ENCODE assay signal across 10 cellular contexts in the genomic region with DNA sequence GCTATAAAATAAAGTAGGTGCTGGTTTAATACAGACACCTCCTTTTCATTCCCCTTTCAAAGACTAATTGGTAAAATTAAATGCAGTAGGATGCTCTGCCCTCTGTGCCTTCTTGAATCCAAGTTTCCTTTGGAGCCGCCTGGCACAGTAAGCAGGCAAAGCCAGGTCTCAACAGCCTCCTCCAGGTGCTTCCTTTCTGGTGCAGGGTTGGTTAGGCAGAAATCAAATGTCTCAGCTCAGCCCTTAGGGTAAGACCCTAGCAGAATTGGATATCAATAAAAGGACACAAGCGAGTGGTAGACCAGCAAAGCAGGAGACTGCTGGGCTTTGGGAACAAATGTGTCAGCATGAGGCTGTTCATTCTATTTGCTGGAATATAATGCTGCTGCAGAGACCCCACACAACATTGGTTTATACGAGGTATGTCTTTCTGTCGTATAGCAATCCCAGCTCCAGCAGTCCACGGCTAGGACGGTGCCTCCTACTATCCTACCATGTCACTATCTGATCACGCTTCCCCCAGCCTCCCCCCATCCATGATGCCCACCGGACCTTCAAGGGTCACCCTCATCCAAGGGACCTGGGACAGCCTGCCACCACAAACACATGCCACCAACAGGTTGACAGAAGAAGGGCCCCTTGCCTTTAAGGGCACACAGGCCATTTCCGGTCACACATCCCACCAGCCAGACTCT. TPM values are rescaled to one million over a fixed set of nuclear protein-coding genes. Genes with fewer than 3 reads are reported as not detected.
DNase-seq lines count a peak whose midpoint lies in the region; ATAC-seq and TF ChIP-seq lines count a peak whose summit lies in the region.
"Had no signal": no experiment of that assay in that cellular context is flagged by ENCODE, and none has a peak within 500 bp of the region (broad histone marks: within the 10 kb centered on the region; RNA-seq: fewer than 3 reads in every experiment).

No MANE protein-coding gene starts in this region.

- H3K27ac ChIP-seq in heart right ventricle, result peak overlapping the region in 9 of 10 donors; percentile 14 to 83 (median 68)
- H3K27ac ChIP-seq in ovary, result peak overlapping the region; percentile 81 to 89

- H3K9me3 Mint-ChIP-seq in endothelial cell (ENCODE audit: unreplicated experiment), result no peaks in the 10 kb centered on the region

- H3K4me3 ChIP-seq in heart right ventricle, result no peak overlapping the region
- H3K4me3 ChIP-seq in ovary, result no peak overlapping the region

- H3K27me3 Mint-ChIP-seq in endothelial cell (ENCODE audit: unreplicated experiment), result peaks cover 8% of the 10 kb centered on the region

- no peak for DNase-seq in heart right ventricle
- no peak for DNase-seq in Right ventricle myocardium inferior (ENCODE audit: missing footprints)
- DNase-seq in endothelial cell (ENCODE audit: low spot score), result no peak
- DNase-seq in ovary, result no peak
- DNase-seq in GM13977 (ENCODE audit: low spot score), result no peak
- DNase-seq in GF-D8 (lab: John Stamatoyannopoulos, UW), result no peak
- DNase-seq: activated naive CD4-positive, alpha-beta T cell treated with Interleukin-2 at 50 U/mL for 16 hours; AML-193 had no signal

- H3K4me3 Mint-ChIP-seq in endothelial cell (ENCODE audit: unreplicated experiment), result peak overlapping the region; percentile 75

- peak overlapping the region; percentile 99 for H3K27ac Mint-ChIP-seq in endothelial cell (ENCODE audit: unreplicated experiment)

- 86 to 87% methylated on average over 9 of the region's 9 CpGs for WGBS in heart right ventricle, 2 donors
- WGBS in ovary, 3 donors, result 89 to 91% (median 91%) methylated on average over 9 of the region's 9 CpGs

- TF ChIP-seq EP300 in ovary (IDR thresholded peaks at IDR 0.05), result no peak

- no peak for TF ChIP-seq CTCF in heart right ventricle (IDR thresholded peaks at IDR 0.05)
- TF ChIP-seq CTCF in endothelial cell (IDR thresholded peaks at IDR 0.05; ENCODE audit: unreplicated experiment), result no peak
- no peak for TF ChIP-seq CTCF in ovary (IDR thresholded peaks at IDR 0.05)
- TF ChIP-seq CTCF in GM13977 (IDR thresholded peaks at IDR 0.05; ENCODE audit: extremely low read depth, insufficient read depth, missing control alignments), result no peak

- H3K27me3 ChIP-seq in heart right ventricle (no peaks in the 10 kb centered on the region), ovary (no peaks in the 10 kb centered on the region)

- peaks cover 0 to 84% (median 39%) of the 10 kb centered on the region in 9 donors for H3K36me3 ChIP-seq in heart right ventricle
- no peaks in the 10 kb centered on the region for H3K36me3 ChIP-seq in ovary

- peaks cover 39% of the 10 kb centered on the region for H3K36me3 Mint-ChIP-seq in endothelial cell (ENCODE audit: low read depth, unreplicated experiment)

- H3K9me3 ChIP-seq in heart right ventricle, result no peaks in the 10 kb centered on the region
- no peaks in the 10 kb centered on the region for H3K9me3 ChIP-seq in ovary

- TF ChIP-seq POLR2A in ovary (IDR thresholded peaks at IDR 0.05), result no peak

- intact Hi-C loops in heart right ventricle (cut with DNase I) (no loop called here), Right ventricle myocardium inferior (cut with DNase I) (no loop called here), ovary (cut with DNase I) (no loop called here)

- H3K4me1 ChIP-seq in heart right ventricle (peaks cover 11 to 57% (median 31%) of the 10 kb centered on the region in 9 donors), ovary (ENCODE audit: insufficient read depth) (peaks cover 10% of the 10 kb centered on the region)

- peaks cover 46% of the 10 kb centered on the region for H3K4me1 Mint-ChIP-seq in endothelial cell (ENCODE audit: unreplicated experiment)

- ATAC-seq in heart right ventricle (peak in 2 of 8 donors; percentile 9 to 50), Right ventricle myocardium inferior (no peak), GM18502 (IDR thresholded peaks at IDR 0.05; ENCODE audit: poor library complexity, unreplicated experiment) (no peak), HG03025 (IDR thresholded peaks at IDR 0.05; ENCODE audit: low FRiP score, unreplicated experiment) (no peak)

- in situ Hi-C loops in GM13977 (cut with MboI; ENCODE audit: low pct_unique_long_range_greater_than_20kb, low sequenced_read_pairs, unreplicated experiment), result no loop called here

RNA-seq across cellular contexts. Expression of a gene that starts 58.4 kb away (rescaled TPM):
- total RNA-seq in heart right ventricle (100 to 1,000 TPM in 1 of 10 donors, 10 to 100 TPM in 9; 65.6 to 104 (median 77.6) TPM), Right ventricle myocardium inferior (85.4 TPM), endothelial cell (ENCODE audit: unreplicated experiment) (184 TPM), ovary (100 to 1,000 TPM in 6 of 7 donors, 10 to 100 TPM in 1; 96.1 to 267 (median 171) TPM)
- polyA plus RNA-seq in heart right ventricle (100 to 1,000 TPM in 1 of 2 donors, 10 to 100 TPM in 1; 62.4 to 107 TPM), ovary (100 to 1,000 TPM in 1 of 2 donors, 10 to 100 TPM in 1; 70.6 to 254 TPM)
